ENCODE assay signal across 20 cellular contexts in the genomic region with DNA sequence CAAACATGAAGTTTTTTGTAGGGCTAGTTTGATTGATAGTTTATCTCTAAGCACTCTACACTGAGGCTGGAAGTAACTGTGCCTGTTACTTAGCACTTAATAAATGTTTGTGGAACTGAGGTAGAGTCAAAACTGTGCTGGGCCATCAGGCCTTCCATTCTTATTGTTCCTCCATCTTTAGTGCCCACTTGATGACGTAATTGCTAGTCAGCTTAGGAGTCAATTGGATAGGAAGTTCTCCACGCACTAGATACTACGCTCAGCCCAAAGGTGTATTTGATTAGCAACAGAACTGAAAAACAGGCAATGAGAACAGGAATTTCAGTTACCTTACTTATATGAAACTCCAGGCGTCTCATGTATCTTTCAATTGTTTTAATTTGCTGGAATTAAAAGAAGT.
DNase-seq lines count a peak whose midpoint lies in the region; ATAC-seq and TF ChIP-seq lines count a peak whose summit lies in the region.
"Had no signal": no experiment of that assay in that cellular context is flagged by ENCODE, and none has a peak within 500 bp of the region (broad histone marks: within the 10 kb centered on the region; RNA-seq: fewer than 3 reads in every experiment).

No MANE protein-coding gene starts in this region.

- DNase-seq in activated naive CD4-positive, alpha-beta T cell treated with anti-CD3 and anti-CD28 coated beads, Interleukin-2, amount 10 ng/mL, durations not matched to agents 7 days and 5 days = no peak
- DNase-seq in activated naive CD4-positive, alpha-beta T cell treated with anti-CD3 and anti-CD28 coated beads, Interleukin-2, amount 50 U/mL, for 16 hours = no peak
- no peak for DNase-seq in T-cell
- DNase-seq in effector memory CD4-positive, alpha-beta T cell = no peak
- no peak for DNase-seq in stimulated activated effector memory CD8-positive, alpha-beta T cell treated with anti-CD3 and anti-CD28 coated beads, Interleukin-12 subunit alpha, Interleukin-12 subunit beta, amount 100 ng/mL, for 72 hours (ENCODE audit: low spot score in 2 of 2)
- no peak for DNase-seq in SK-N-SH
- no peak for DNase-seq in activated gamma-delta T cell treated with Interleukin-2 at 50 U/mL for 16 hours
- DNase-seq: DND-41, GF-D8, GOT3, MG63, NCI-H1092 treated with DMSO at 0.1 percent for 48 hours, NCI-H187 treated with DMSO at 0.1 percent for 48 hours, NCI-H2171, NCI-H446 treated with DMSO at 0.1 percent for 48 hours, NCI-H774 had no signal

- H3K27me3 Mint-ChIP-seq in activated naive CD4-positive, alpha-beta T cell treated with anti-CD3 and anti-CD28 coated beads, Interleukin-2, amount 10 ng/mL, durations not matched to agents 7 days and 5 days = no peaks in the 10 kb centered on the region
- no peaks in the 10 kb centered on the region for H3K27me3 Mint-ChIP-seq in T-cell

- peaks cover 28% of the 10 kb centered on the region for H3K4me1 ChIP-seq in effector memory CD4-positive, alpha-beta T cell (ENCODE audit: control insufficient read depth, insufficient read depth, low read length, poor library complexity, severe bottlenecking)
- H3K4me1 ChIP-seq in SK-N-SH (ENCODE audit: control insufficient read depth in 1 of 2, insufficient read depth in 2 of 2, low read depth in 1 of 2, low read length in 1 of 2) = peaks cover 0 to 4% of the 10 kb centered on the region in 2 experiments; a peak in 2 of 4 replicates
- H3K4me1 ChIP-seq: A549 had no signal

- no peak overlapping the region for H2AFZ ChIP-seq in SK-N-SH (ENCODE audit: low read depth)

- peak overlapping the region; percentile 5 for H3K27ac ChIP-seq in effector memory CD4-positive, alpha-beta T cell (ENCODE audit: insufficient read depth, low read length, poor library complexity, severe bottlenecking)
- H3K27ac ChIP-seq in SK-N-SH (ENCODE audit: low read depth in 2 of 2, low read length in 1 of 2) = no peak overlapping the region
- H3K27ac ChIP-seq: A549 had no signal

- H4K20me1 ChIP-seq in SK-N-SH (ENCODE audit: insufficient read depth) = no peaks in the 10 kb centered on the region

- peaks cover 85% of the 10 kb centered on the region for H3K36me3 Mint-ChIP-seq in activated naive CD4-positive, alpha-beta T cell treated with anti-CD3 and anti-CD28 coated beads, Interleukin-2, amount 10 ng/mL, durations not matched to agents 7 days and 5 days
- peaks cover 65% of the 10 kb centered on the region for H3K36me3 Mint-ChIP-seq in T-cell
- peaks cover 96% of the 10 kb centered on the region for H3K36me3 Mint-ChIP-seq in stimulated activated effector memory CD8-positive, alpha-beta T cell treated with anti-CD3 and anti-CD28 coated beads, Interleukin-12 subunit alpha, Interleukin-12 subunit beta, amount 100 ng/mL, for 72 hours

- no peaks in the 10 kb centered on the region for H3K27me3 ChIP-seq in effector memory CD4-positive, alpha-beta T cell (replicated peaks; ENCODE audit: control insufficient read depth, insufficient read depth, low read length, poor library complexity, severe bottlenecking)
- no peaks in the 10 kb centered on the region for H3K27me3 ChIP-seq in SK-N-SH (ENCODE audit: insufficient read depth)
- H3K27me3 ChIP-seq: MG63 had no signal

- POLR2A ChIA-PET in T-cell (lab: Charles Lee) = interaction anchor here (0.6 kb wide), 3 partner anchors 22 to 52 kb away, joined by 3 to 7 read pairs (median 3); no protein-coding TSS in a partner anchor
- POLR2A ChIA-PET in SK-N-SH (lab: Yijun Ruan, JAX) = no interaction called here

- no peak for ATAC-seq in T-cell (replicated peaks in 1 of 4)
- ATAC-seq in stimulated activated effector memory CD8-positive, alpha-beta T cell treated with anti-CD3 and anti-CD28 coated beads, Interleukin-12 subunit alpha, Interleukin-12 subunit beta, amount 100 ng/mL, for 72 hours = no peak
- ATAC-seq in HG02623 (IDR thresholded peaks at IDR 0.05; ENCODE audit: unreplicated experiment) = no peak
- ATAC-seq: A549, Panc1, Right ventricle myocardium inferior had no signal

- no peaks in the 10 kb centered on the region for H3F3A ChIP-seq in SK-N-SH (replicated peaks; ENCODE audit: insufficient read depth)

- CTCF ChIA-PET in activated naive CD4-positive, alpha-beta T cell treated with anti-CD3 and anti-CD28 coated beads, Interleukin-2, amount 10 ng/mL, durations not matched to agents 7 days and 5 days (lab: Charles Lee) = no interaction called here
- CTCF ChIA-PET in T-cell (lab: Charles Lee) (interaction anchor here in 1 of 2 donors (0.7 to 3.1 kb wide), 3 partner anchors 123 to 159 kb away, joined by 3 to 13 read pairs (median 3); no protein-coding TSS in a partner anchor), SK-N-SH (lab: Yijun Ruan, JAX) (interaction anchor here (1.0 kb wide), 2 partner anchors 13 to 202 kb away, joined by 4 to 6 read pairs; no protein-coding TSS in a partner anchor)

- H3K36me3 ChIP-seq in effector memory CD4-positive, alpha-beta T cell (ENCODE audit: control insufficient read depth, insufficient read depth, low read length) = peaks cover 82% of the 10 kb centered on the region
- H3K36me3 ChIP-seq in SK-N-SH (replicated peaks in 1 of 2; ENCODE audit: control insufficient read depth in 1 of 2, insufficient read depth in 2 of 2, low read length in 1 of 2) = no peaks in the 10 kb centered on the region
- H3K36me3 ChIP-seq: MG63 had no signal

- no peaks in the 10 kb centered on the region for H3K79me2 ChIP-seq in SK-N-SH (ENCODE audit: insufficient read depth)

- H3K9me3 Mint-ChIP-seq in activated naive CD4-positive, alpha-beta T cell treated with anti-CD3 and anti-CD28 coated beads, Interleukin-2, amount 10 ng/mL, durations not matched to agents 7 days and 5 days = no peaks in the 10 kb centered on the region
- no peaks in the 10 kb centered on the region for H3K9me3 Mint-ChIP-seq in T-cell
- H3K9me3 Mint-ChIP-seq in stimulated activated effector memory CD8-positive, alpha-beta T cell treated with anti-CD3 and anti-CD28 coated beads, Interleukin-12 subunit alpha, Interleukin-12 subunit beta, amount 100 ng/mL, for 72 hours = no peaks in the 10 kb centered on the region

- H3K27ac Mint-ChIP-seq in activated naive CD4-positive, alpha-beta T cell treated with anti-CD3 and anti-CD28 coated beads, Interleukin-2, amount 10 ng/mL, durations not matched to agents 7 days and 5 days = peak overlapping the region; percentile 5
- H3K27ac Mint-ChIP-seq in T-cell = peak overlapping the region; percentile 81 to 89
- peak overlapping the region; percentile 88 for H3K27ac Mint-ChIP-seq in stimulated activated effector memory CD8-positive, alpha-beta T cell treated with anti-CD3 and anti-CD28 coated beads, Interleukin-12 subunit alpha, Interleukin-12 subunit beta, amount 100 ng/mL, for 72 hours

- TF ChIP-seq RAD21 in SK-N-SH (IDR thresholded peaks at IDR 0.05; ENCODE audit: low read length) = no peak

- no peaks in the 10 kb centered on the region for H3K9me3 ChIP-seq in effector memory CD4-positive, alpha-beta T cell (ENCODE audit: control insufficient read depth, low read length)
- no peaks in the 10 kb centered on the region for H3K9me3 ChIP-seq in SK-N-SH
- H3K9me3 ChIP-seq: A549, MG63 had no signal

- no peak for TF ChIP-seq EP300 in SK-N-SH (IDR thresholded peaks at IDR 0.05; ENCODE audit: borderline replicate concordance in 1 of 2, low read depth in 1 of 2, low read length in 1 of 2)

- no peak overlapping the region for H3K4me3 Mint-ChIP-seq in activated naive CD4-positive, alpha-beta T cell treated with anti-CD3 and anti-CD28 coated beads, Interleukin-2, amount 10 ng/mL, durations not matched to agents 7 days and 5 days
- H3K4me3 Mint-ChIP-seq in T-cell = no peak overlapping the region
- no peak overlapping the region for H3K4me3 Mint-ChIP-seq in stimulated activated effector memory CD8-positive, alpha-beta T cell treated with anti-CD3 and anti-CD28 coated beads, Interleukin-12 subunit alpha, Interleukin-12 subunit beta, amount 100 ng/mL, for 72 hours

- H3K4me3 ChIP-seq in effector memory CD4-positive, alpha-beta T cell (ENCODE audit: insufficient read depth, low read depth, low read length, poor library complexity, severe bottlenecking) = no peak overlapping the region
- H3K4me3 ChIP-seq in SK-N-SH (ENCODE audit: low read depth in 2 of 2, low read length in 1 of 2) = no peak overlapping the region
- H3K4me3 ChIP-seq: A549, MG63 had no signal

- no peaks in the 10 kb centered on the region for H3K9me2 ChIP-seq in SK-N-SH

- H3K4me1 Mint-ChIP-seq in activated naive CD4-positive, alpha-beta T cell treated with anti-CD3 and anti-CD28 coated beads, Interleukin-2, amount 10 ng/mL, durations not matched to agents 7 days and 5 days = peaks cover 62% of the 10 kb centered on the region
- H3K4me1 Mint-ChIP-seq in T-cell = peaks cover 75 to 82% (median 80%) of the 10 kb centered on the region in 3 donors
- H3K4me1 Mint-ChIP-seq in stimulated activated effector memory CD8-positive, alpha-beta T cell treated with anti-CD3 and anti-CD28 coated beads, Interleukin-12 subunit alpha, Interleukin-12 subunit beta, amount 100 ng/mL, for 72 hours = peaks cover 18% of the 10 kb centered on the region

- no peak for TF ChIP-seq CTCF in SK-N-SH (IDR thresholded peaks at IDR 0.05)

- WGBS in SK-N-SH (ENCODE audit: low lambda C conversion rate) = 85% methylated on average over 4 of the region's 4 CpGs

- no peak overlapping the region for H3K9ac ChIP-seq in SK-N-SH

- no peak overlapping the region for H3K4me2 ChIP-seq in SK-N-SH
- H3K4me2 ChIP-seq: A549 had no signal

TF ChIP-seq in SK-N-SH, 30 proteins besides CTCF, POLR2A, EP300 and RAD21 (continues in another document):
- TF ChIP-seq ELF1 (IDR thresholded peaks at IDR 0.05) (no peak), JUND (IDR thresholded peaks at IDR 0.05) (no peak), PBX3 (IDR thresholded peaks at IDR 0.05) (no peak), MAX (IDR thresholded peaks at IDR 0.05; ENCODE audit: low read depth) (no peak), TAF1 (IDR thresholded peaks at IDR 0.05; ENCODE audit: borderline replicate concordance, low read depth, low read length) (no peak), NFIC (IDR thresholded peaks at IDR 0.05; ENCODE audit: borderline replicate concordance) (no peak), NRF1 (IDR thresholded peaks at IDR 0.05; ENCODE audit: low read depth, low read length) (no peak), MEF2A (IDR thresholded peaks at IDR 0.05; ENCODE audit: borderline replicate concordance, low read depth) (no peak)

Comparison
In these comparisons a context has a peak if more than half of its experiments do, and no peak if none do; other contexts are left out.
1. H3K27ac Mint-ChIP-seq: peak in every context shown above with its lines; median percentile 88 in stimulated activated effector memory CD8-positive, alpha-beta T cell treated with anti-CD3 and anti-CD28 coated beads, Interleukin-12 subunit alpha, Interleukin-12 subunit beta, amount 100 ng/mL, for 72 hours; 85 in T-cell; 5 in activated naive CD4-positive, alpha-beta T cell treated with anti-CD3 and anti-CD28 coated beads, Interleukin-2, amount 10 ng/mL, durations not matched to agents 7 days and 5 days.